Comparison of ENCODE assay signal across 28 cellular contexts in genomic region chr12:104994301-104994700, GRCh38.
"Had no signal": no experiment of that assay in that cellular context is flagged by ENCODE, and none has a peak within 500 bp of the region (broad histone marks: within the 10 kb centered on the region; RNA-seq: fewer than 3 reads in every experiment).

No MANE protein-coding gene starts in this region.

- H3K27me3 ChIP-seq: ascending aorta, brain microvascular endothelial cell, dorsolateral prefrontal cortex, esophagus muscularis mucosa, foreskin keratinocyte, gastroesophageal sphincter, heart right ventricle had no signal

- H3K4me3 ChIP-seq: ascending aorta, dorsolateral prefrontal cortex, esophagus muscularis mucosa, gastroesophageal sphincter, heart right ventricle had no signal

- ATAC-seq: activated CD4-positive, alpha-beta T cell treated with anti-CD3 and anti-CD28 coated beads for 36 hours; activated CD8-positive, alpha-beta memory T cell treated with anti-CD3 and anti-CD28 coated beads, Interleukin-2, amount 10 ng/mL, durations not matched to agents 7 days and 5 days; activated CD8-positive, alpha-beta T cell treated with anti-CD3 and anti-CD28 coated beads, Interleukin-2, amount 10 ng/mL, durations not matched to agents 7 days and 5 days; activated naive CD4-positive, alpha-beta T cell treated with anti-CD3 and anti-CD28 coated beads, Interleukin-2, amount 50 U/mL, for 72 hours; foreskin keratinocyte; gastroesophageal sphincter; heart right ventricle had no signal

- H3K27ac ChIP-seq: ascending aorta, brain microvascular endothelial cell, dorsolateral prefrontal cortex, esophagus muscularis mucosa, foreskin keratinocyte, gastroesophageal sphincter had no signal

- H3K9me3 ChIP-seq: ascending aorta, esophagus muscularis mucosa, gastroesophageal sphincter, heart right ventricle had no signal

- DNase-seq: activated CD4-positive, alpha-beta memory T cell treated with anti-CD3 and anti-CD28 coated beads for 36 hours; activated CD4-positive, alpha-beta T cell treated with anti-CD3 and anti-CD28 coated beads for 36 hours; activated CD4-positive, alpha-beta T cell treated with anti-CD3 and anti-CD28 coated beads, Interleukin-2, amount 10 ng/mL, durations not matched to agents 24 days and 14 days; activated CD4-positive, CD25-positive, alpha-beta regulatory T cell; activated CD4-positive, CD25-positive, alpha-beta regulatory T cell treated with anti-CD3 and anti-CD28 coated beads, Interleukin-2, amount 50 U/mL, for 72 hours; activated CD8-positive, alpha-beta memory T cell treated with anti-CD3 and anti-CD28 coated beads, Interleukin-2, amount 10 ng/mL, durations not matched to agents 7 days and 5 days; activated CD8-positive, alpha-beta memory T cell treated with anti-CD3 and anti-CD28 coated beads, Interleukin-2, amount 50 U/mL, for 4 hours; activated CD8-positive, alpha-beta T cell treated with anti-CD3 and anti-CD28 coated beads, Interleukin-2, amount 10 ng/mL, durations not matched to agents 7 days and 5 days; activated gamma-delta T cell; activated naive CD4-positive, alpha-beta T cell; activated naive CD4-positive, alpha-beta T cell treated with anti-CD3 and anti-CD28 coated beads, Interleukin-2, amount 10 ng/mL, durations not matched to agents 7 days and 5 days; activated naive CD8-positive, alpha-beta T cell treated with anti-CD3 and anti-CD28 coated beads, Interleukin-2, amount 10 ng/mL, durations not matched to agents 7 days and 5 days; activated T-cell treated with anti-CD3 and anti-CD28 coated beads, Interleukin-2, amount 50 U/mL, for 1 hour; activated T-cell treated with anti-CD3 and anti-CD28 coated beads, Interleukin-2, amount 50 U/mL, for 48 hours; brain microvascular endothelial cell; caudate nucleus; cortex of kidney; dorsolateral prefrontal cortex; effector memory CD4-positive, alpha-beta T cell; endodermal cell; erythroblast; foreskin keratinocyte; heart right ventricle; T-helper 2 cell had no signal

- H3K4me1 ChIP-seq: ascending aorta, esophagus muscularis mucosa, foreskin keratinocyte, gastroesophageal sphincter had no signal
